Comparison of ENCODE assay signal across 21 cellular contexts in the genomic region with DNA sequence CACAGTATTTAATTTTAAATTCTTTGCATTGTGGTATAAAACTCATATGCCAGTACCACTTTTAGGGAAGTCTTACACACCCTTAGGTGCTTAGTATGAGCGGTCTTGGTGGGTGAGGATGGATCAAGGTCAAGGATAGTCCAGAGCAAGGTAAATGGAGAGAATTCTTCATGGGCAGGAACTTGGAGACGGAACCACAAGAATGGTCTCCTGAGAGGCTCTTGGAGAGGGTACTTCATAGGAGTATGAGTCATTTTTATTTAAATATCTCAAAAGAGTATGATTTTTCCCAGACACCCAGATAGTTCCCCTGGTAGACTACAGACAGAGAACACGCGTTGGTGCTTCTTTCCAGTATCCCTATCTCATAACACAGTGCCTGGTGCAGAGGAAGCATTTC. TPM values are rescaled to one million over a fixed set of nuclear protein-coding genes. Genes with fewer than 3 reads are reported as not detected.
DNase-seq lines count a peak whose midpoint lies in the region; ATAC-seq, FAIRE-seq and TF ChIP-seq lines count a peak whose summit lies in the region.
"Had no signal": no experiment of that assay in that cellular context is flagged by ENCODE, and none has a peak within 500 bp of the region (broad histone marks: within the 10 kb centered on the region; RNA-seq: fewer than 3 reads in every experiment).

No MANE protein-coding gene starts in this region.

- H3K4me1 ChIP-seq in H1 (replicated peaks in 1 of 4; ENCODE audit: control insufficient read depth in 3 of 4, insufficient read depth in 4 of 4, low read length in 3 of 4) (peaks cover 12 to 27% (median 20%) of the 10 kb centered on the region in 4 experiments), lower lobe of right lung (peaks cover 18% of the 10 kb centered on the region), neural progenitor cell (peaks cover 22% of the 10 kb centered on the region), OCI-LY7 (ENCODE audit: insufficient read depth, low read length, poor library complexity, severe bottlenecking) (no peaks in the 10 kb centered on the region)
- H3K4me1 ChIP-seq: BE2C had no signal

- no peaks in the 10 kb centered on the region for H3K9me2 ChIP-seq in OCI-LY7 (ENCODE audit: insufficient read depth, low read length)

- no peak overlapping the region for H2BK120ac ChIP-seq in H1 (replicated peaks; ENCODE audit: low read depth, low read length)

- no peak overlapping the region; the same call in 1 of the 2 replicates for H3K18ac ChIP-seq in H1 (ENCODE audit: extremely low read depth, low read length)

- H3K4me2 ChIP-seq in H1 (ENCODE audit: insufficient read depth in 1 of 2, low read depth in 2 of 2, low read length in 2 of 2) (no peak overlapping the region), neural progenitor cell (no peak overlapping the region), OCI-LY7 (ENCODE audit: low read length) (no peak overlapping the region)

- H3K14ac ChIP-seq in H1 (ENCODE audit: insufficient read length), result no peak overlapping the region

- TF ChIP-seq EP300 in H1 (IDR thresholded peaks at IDR 0.05; ENCODE audit: borderline replicate concordance in 1 of 2, low read depth in 2 of 2, low read length in 2 of 2), result no peak

- BruUV-seq in OCI-LY7 (replicated peaks; lab: Mats Ljungman, UMichigan), result no TSS peak

- no peak for FAIRE-seq in H1 (lab: Jason Lieb, UNC)
- FAIRE-seq: A204.1, G401.6, GM12891, H54 had no signal

- H3K27me3 Mint-ChIP-seq in type B pancreatic cell, result no peaks in the 10 kb centered on the region
- peaks cover 9% of the 10 kb centered on the region for H3K27me3 Mint-ChIP-seq in neural progenitor cell (ENCODE audit: insufficient read depth, low read depth)
- H3K27me3 Mint-ChIP-seq: CD4-positive, CD25-positive, alpha-beta regulatory T cell had no signal

- peaks cover 8% of the 10 kb centered on the region for H3K4me1 Mint-ChIP-seq in type B pancreatic cell (ENCODE audit: unreplicated experiment)
- H3K4me1 Mint-ChIP-seq in neural progenitor cell, result peaks cover 25% of the 10 kb centered on the region
- H3K4me1 Mint-ChIP-seq: CD4-positive, CD25-positive, alpha-beta regulatory T cell; CD8-positive, alpha-beta memory T cell had no signal

- CTCF ChIA-PET in H1 (lab: Charles Lee; ENCODE audit: partially characterized antibody) (interaction anchor here (1.2 to 1.5 kb wide), 2 partner anchors 44 to 212 kb away, joined by 3 to 4 read pairs; no protein-coding TSS in a partner anchor), OCI-LY7 (lab: Charles Lee; ENCODE audit: unreplicated experiment) (no interaction called here)

- peak overlapping the region; percentile 53; the same call in 1 of the 2 replicates for H2BK12ac ChIP-seq in H1 (ENCODE audit: low read depth, low read length)

- H2BK5ac ChIP-seq in H1 (ENCODE audit: low read depth, low read length), result no peak overlapping the region

- H3K23me2 ChIP-seq in H1 (ENCODE audit: low read depth, low read length), result no peaks in the 10 kb centered on the region; the same call in 1 of the 2 replicates

- H3K27me3 ChIP-seq in H1 (replicated peaks in 1 of 4; ENCODE audit: control insufficient read depth in 3 of 4, extremely low read depth in 1 of 4, insufficient read depth in 3 of 4, low read length in 3 of 4) (no peaks in the 10 kb centered on the region), lower lobe of right lung (ENCODE audit: low read depth) (no peaks in the 10 kb centered on the region), neural progenitor cell (no peaks in the 10 kb centered on the region)
- H3K27me3 ChIP-seq: BE2C had no signal

- H4K8ac ChIP-seq in H1 (ENCODE audit: extremely low read depth, insufficient read depth, low read length), result no peak overlapping the region

- H4K91ac ChIP-seq in H1 (replicated peaks; ENCODE audit: insufficient read length, low read length), result peak overlapping the region; percentile 48

- H4K20me1 ChIP-seq in H1 (replicated peaks in 1 of 2; ENCODE audit: control insufficient read depth in 1 of 2, insufficient read depth in 2 of 2, low read length in 2 of 2), result no peaks in the 10 kb centered on the region
- no peaks in the 10 kb centered on the region for H4K20me1 ChIP-seq in neural progenitor cell (ENCODE audit: low read depth)
- no peaks in the 10 kb centered on the region for H4K20me1 ChIP-seq in OCI-LY7 (ENCODE audit: insufficient read depth, low read length)

- no peak overlapping the region for H4K5ac ChIP-seq in H1 (ENCODE audit: insufficient read length, low read depth, low read length)

- peaks cover 18% of the 10 kb centered on the region for H3F3A ChIP-seq in neural progenitor cell (ENCODE audit: low read depth)

- H3K9ac ChIP-seq in H1 (replicated peaks in 1 of 4; ENCODE audit: extremely low read depth in 1 of 4, low read depth in 3 of 4, low read length in 3 of 4), result no peak overlapping the region
- H3K9ac ChIP-seq in neural progenitor cell, result no peak overlapping the region
- H3K9ac ChIP-seq: GM23248 had no signal

- no peak overlapping the region for H3K4me3 Mint-ChIP-seq in type B pancreatic cell
- H3K4me3 Mint-ChIP-seq in neural progenitor cell, result no peak overlapping the region
- H3K4me3 Mint-ChIP-seq: CD4-positive, CD25-positive, alpha-beta regulatory T cell; CD8-positive, alpha-beta memory T cell had no signal

- TF ChIP-seq RAD21 in H1 (IDR thresholded peaks at IDR 0.05 in 1 of 2, conservative IDR thresholded peaks at IDR 0.05 in 1 of 2; ENCODE audit: low read depth in 2 of 2, low read length in 2 of 2), result no peak

- TF ChIP-seq POLR2A in H1 (IDR thresholded peaks at IDR 0.05; ENCODE audit: control extremely low read depth in 1 of 2, low read depth in 2 of 2, low read length in 2 of 2), result no peak

- no peaks in the 10 kb centered on the region for H3K79me1 ChIP-seq in H1 (ENCODE audit: low read depth, low read length)

- no peak for TF ChIP-seq CTCF in H1 (IDR thresholded peaks at IDR 0.05; ENCODE audit: control extremely low read depth in 1 of 3, insufficient read depth in 1 of 3, low read depth in 1 of 3, low read length in 3 of 3)
- TF ChIP-seq CTCF in lower lobe of right lung (IDR thresholded peaks at IDR 0.05), result no peak
- TF ChIP-seq CTCF in type B pancreatic cell (conservative IDR thresholded peaks at IDR 0.05), result no peak
- TF ChIP-seq CTCF in neural progenitor cell (IDR thresholded peaks at IDR 0.05), result no peak
- no peak for TF ChIP-seq CTCF in OCI-LY7 (conservative IDR thresholded peaks at IDR 0.05; ENCODE audit: low read length)

- H3K27ac ChIP-seq in H1 (ENCODE audit: low read depth, low read length), result no peak overlapping the region
- no peak overlapping the region for H3K27ac ChIP-seq in lower lobe of right lung
- no peak overlapping the region for H3K27ac ChIP-seq in neural progenitor cell
- no peak overlapping the region for H3K27ac ChIP-seq in OCI-LY7 (ENCODE audit: low read depth, low read length, poor library complexity, severe bottlenecking)
- H3K27ac ChIP-seq: GM23248, HL-60 had no signal

- H2AFZ ChIP-seq in H1 (ENCODE audit: low read length) (no peak overlapping the region), neural progenitor cell (replicated peaks) (no peak overlapping the region), OCI-LY7 (ENCODE audit: low read length) (no peak overlapping the region)
- H2AFZ ChIP-seq: GM23248 had no signal

- H3K23ac ChIP-seq in H1 (ENCODE audit: insufficient read length), result no peak overlapping the region

- no peaks in the 10 kb centered on the region for H3K9me3 ChIP-seq in H1 (ENCODE audit: insufficient read depth in 2 of 2, low read depth in 1 of 2, low read length in 1 of 2)
- H3K9me3 ChIP-seq in lower lobe of right lung, result no peaks in the 10 kb centered on the region
- H3K9me3 ChIP-seq in neural progenitor cell (ENCODE audit: low read depth), result no peaks in the 10 kb centered on the region
- H3K9me3 ChIP-seq in OCI-LY7 (ENCODE audit: low read length), result no peaks in the 10 kb centered on the region
- H3K9me3 ChIP-seq: BE2C had no signal

- no peak overlapping the region for H3K4ac ChIP-seq in H1 (replicated peaks; ENCODE audit: insufficient read length, low read depth, low read length)

- H3K36me3 ChIP-seq in H1 (ENCODE audit: control insufficient read depth in 2 of 4, insufficient read depth in 4 of 4, low read length in 3 of 4) (no peaks in the 10 kb centered on the region), lower lobe of right lung (no peaks in the 10 kb centered on the region), neural progenitor cell (no peaks in the 10 kb centered on the region), OCI-LY7 (ENCODE audit: insufficient read depth, low read length) (no peaks in the 10 kb centered on the region)
- H3K36me3 ChIP-seq: BE2C had no signal

- H3K36me3 Mint-ChIP-seq in type B pancreatic cell, result no peaks in the 10 kb centered on the region
- H3K36me3 Mint-ChIP-seq in neural progenitor cell, result no peaks in the 10 kb centered on the region
- H3K36me3 Mint-ChIP-seq: CD4-positive, CD25-positive, alpha-beta regulatory T cell; CD8-positive, alpha-beta memory T cell had no signal

- H3K79me2 ChIP-seq in H1 (ENCODE audit: control insufficient read depth in 1 of 2, insufficient read depth in 2 of 2, low read length in 2 of 2), result no peaks in the 10 kb centered on the region
- H3K79me2 ChIP-seq in neural progenitor cell (ENCODE audit: low read depth), result no peaks in the 10 kb centered on the region
- H3K79me2 ChIP-seq in OCI-LY7 (ENCODE audit: insufficient read depth, low read depth, low read length), result no peaks in the 10 kb centered on the region

- intact Hi-C loops in lower lobe of right lung (cut with DNase I) (no loop called here), OCI-LY7 (cut with micrococcal nuclease; ENCODE audit: unreplicated experiment) (no loop called here)

- H3K27ac Mint-ChIP-seq in type B pancreatic cell, result peak overlapping the region; percentile 92
- H3K27ac Mint-ChIP-seq in neural progenitor cell, result no peak overlapping the region
- H3K27ac Mint-ChIP-seq: CD4-positive, CD25-positive, alpha-beta regulatory T cell; CD8-positive, alpha-beta memory T cell had no signal

- H2BK15ac ChIP-seq in H1 (ENCODE audit: low read length), result no peak overlapping the region

- H2AK5ac ChIP-seq in H1 (ENCODE audit: low read depth, low read length), result no peak overlapping the region

- H3K9me3 Mint-ChIP-seq in type B pancreatic cell, result no peaks in the 10 kb centered on the region
- H3K9me3 Mint-ChIP-seq in neural progenitor cell, result no peaks in the 10 kb centered on the region
- H3K9me3 Mint-ChIP-seq: CD8-positive, alpha-beta memory T cell had no signal

- H3K4me3 ChIP-seq in H1 (ENCODE audit: extremely low read depth in 1 of 4, insufficient read depth in 2 of 4, low read depth in 3 of 4, low read length in 4 of 4), result no peak overlapping the region
- no peak overlapping the region for H3K4me3 ChIP-seq in lower lobe of right lung
- H3K4me3 ChIP-seq in neural progenitor cell, result no peak overlapping the region
- no peak overlapping the region for H3K4me3 ChIP-seq in OCI-LY7 (ENCODE audit: low read depth, low read length, poor library complexity, severe bottlenecking)
- H3K4me3 ChIP-seq: GM23248 had no signal

- H3K56ac ChIP-seq in H1 (replicated peaks; ENCODE audit: insufficient read length, low read depth, low read length), result no peak overlapping the region

- ATAC-seq in lower lobe of right lung, result peak; percentile 56 to 67

- DNase-seq in DMS79 treated with DMSO at 0.1 percent for 48 hours (lab: John Stamatoyannopoulos, UW) (peak; percentile 77), H1 (ENCODE audit: low read depth in 1 of 2, low spot score in 2 of 2) (no peak), lower lobe of right lung (no peak), type B pancreatic cell (ENCODE audit: extremely low spot score, unreplicated experiment) (no peak), SHP77 (lab: John Stamatoyannopoulos, UW) (no peak), neural progenitor cell (ENCODE audit: low spot score) (no peak), OCI-LY7 (ENCODE audit: low spot score) (no peak)
- DNase-seq: ACHN; BE2C; C1 segment of cervical spinal cord; CD4-positive, CD25-positive, alpha-beta regulatory T cell; CD8-positive, alpha-beta memory T cell; COR-L47; DMS 273 treated with DMSO at 0.1 percent for 48 hours; GM23248; HCEC 1CT had no signal

- peak overlapping the region; percentile 81; the same call in 1 of the 2 replicates for H2BK20ac ChIP-seq in H1 (ENCODE audit: low read length)

- POLR2A ChIA-PET in H1 (lab: Charles Lee; ENCODE audit: partially characterized antibody), result interaction anchor here (1.0 kb wide), 1 partner anchor 143 kb away, joined by 3 read pairs; no protein-coding TSS in a partner anchor
- POLR2A ChIA-PET in OCI-LY7 (lab: Charles Lee), result no interaction called here

- 92% methylated on average over 4 of the region's 4 CpGs; no CpG with 5 or more reads in 1 of the 2 experiments for WGBS in H1 (ENCODE audit: extremely low coverage in 1 of 2, insufficient coverage in 1 of 2, insufficient read length in 1 of 2, insufficient replicate concordance in 2 of 2, low coverage in 1 of 2, low lambda C conversion rate in 2 of 2, missing lambda C conversion rate in 1 of 2), 2 experiments

RNA-seq across cellular contexts. Expression of a gene that starts 21.9 kb away (rescaled TPM):
- 11.7 TPM in 2 replicates for total RNA-seq in H1 (2021; fragmentation: NEBNext Ultra II Directional; extraction: Animal tissue kit (Norgen Biotek cat#: 25700))
- 17.4 and 28.2 TPM in 2 replicates for polyA plus RNA-seq in H1 (2011; rRNA removed)
- 13.1 TPM for polyA plus RNA-seq in H1 (2011; cell fraction: cytosol; rRNA removed)
- 11.9 TPM for polyA plus RNA-seq in H1 (2011; cell fraction: nucleus; rRNA removed)
- 17.8 to 18.5 TPM (median 18.0 TPM) in 4 replicates for polyA plus RNA-seq in H1 (2012, experiment 1 of 2)
- polyA plus RNA-seq in H1 (2012, experiment 2 of 2), result 26.1 TPM
- polyA plus RNA-seq in H1 (2013, experiment 1 of 2), result 5.5 TPM
- 5.8 TPM for polyA plus RNA-seq in H1 (2013, experiment 2 of 2)
- polyA minus RNA-seq in H1 (2011; rRNA and poly(A)+ RNA removed), result 9.3 and 14.3 TPM in 2 replicates
- 10.0 TPM for polyA minus RNA-seq in H1 (2011; cell fraction: cytosol; rRNA and poly(A)+ RNA removed)
- 9.2 TPM for polyA minus RNA-seq in H1 (2011; cell fraction: nucleus; rRNA and poly(A)+ RNA removed)
- 47.9 TPM for total RNA-seq in lower lobe of right lung
- 17.0 and 41.4 TPM in 2 replicates for total RNA-seq in type B pancreatic cell (ENCODE audit: low replicate concordance)
- not detected in 2 replicates for total RNA-seq in neural progenitor cell (ENCODE audit: low replicate concordance)
- total RNA-seq in OCI-LY7 (2014; rRNA removed; shearing (Covaris generic)), result not detected in 2 replicates
- total RNA-seq in OCI-LY7 (2022), result not detected in 2 replicates
- total RNA-seq: CD4-positive, CD25-positive, alpha-beta regulatory T cell; CD8-positive, alpha-beta memory T cell had no signal
- polyA plus RNA-seq: CD4-positive, CD25-positive, alpha-beta regulatory T cell; CD8-positive, alpha-beta memory T cell had no signal

Comparison
In these comparisons a context has a peak if more than half of its experiments do, and no peak if none do; other contexts are left out.
1. RNA of a gene that starts 21.9 kb away (total RNA-seq): 47.9 TPM in lower lobe of right lung (single experiment), 17.0 to 41.4 TPM in type B pancreatic cell and 11.7 TPM in H1; not detected in neural progenitor cell and not detected in OCI-LY7; every median in the first group is over 10 times any median in the second.